ENCODE assay signal across 1 cellular context in genomic region chr15:62994975-62995730, GRCh38.
TF ChIP-seq lines count a peak whose summit lies in the region.

No MANE protein-coding gene starts in this region.

TF ChIP-seq in A549, 52 proteins besides CTCF, POLR2A, EP300 and RAD21 (continued from another document):
- no peak for TF ChIP-seq REST (IDR thresholded peaks at IDR 0.05)
- no peak for TF ChIP-seq FOSL2 (IDR thresholded peaks at IDR 0.05)
- TF ChIP-seq FOSL2 (CRISPR knock-in tag; IDR thresholded peaks at IDR 0.05): no peak
